Comparison of ENCODE assay signal across 8 cellular contexts in the genomic region with DNA sequence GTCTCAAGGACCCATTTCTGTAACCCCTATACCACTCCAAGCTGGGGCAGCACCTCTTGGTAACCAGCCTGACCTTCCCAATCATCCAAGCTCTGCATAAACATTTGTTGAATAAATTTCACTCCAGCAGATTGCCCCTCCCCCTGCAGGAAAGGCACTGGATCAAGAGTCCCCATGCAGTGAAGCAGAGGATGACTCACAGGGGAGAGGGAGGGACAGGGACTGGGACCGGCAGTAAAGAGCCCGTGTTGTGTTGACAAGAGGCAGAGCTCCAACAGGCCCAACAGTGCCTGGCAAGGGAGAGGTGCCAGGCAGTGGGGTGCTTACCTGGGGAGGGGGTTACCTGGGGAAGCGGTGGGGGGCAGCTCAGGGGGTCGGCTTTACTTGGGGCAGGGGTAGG. TPM values are rescaled to one million over a fixed set of nuclear protein-coding genes. Genes with fewer than 3 reads are reported as not detected.
DNase-seq lines count a peak whose midpoint lies in the region; ATAC-seq and TF ChIP-seq lines count a peak whose summit lies in the region.

No MANE protein-coding gene starts in this region.

- TF ChIP-seq CTCF in fibroblast of mammary gland (conservative IDR thresholded peaks at IDR 0.05; ENCODE audit: control insufficient read depth, insufficient read depth, low read depth, low read length), result no peak

- no peak overlapping the region for H3K4me3 ChIP-seq in fibroblast of mammary gland (ENCODE audit: control insufficient read depth, low read depth, low read length)

- peak; percentile 88 for DNase-seq in H4 (ENCODE audit: low spot score)
- DNase-seq in SHP77 (lab: John Stamatoyannopoulos, UW), result peak; percentile 58 to 63
- DNase-seq in fibroblast of mammary gland (ENCODE audit: low read depth), result peak; percentile 67
- peak; percentile 83 for DNase-seq in occipital lobe (lab: John Stamatoyannopoulos, UW)
- DNase-seq in NK-92 (lab: John Stamatoyannopoulos, UW; ENCODE audit: unreplicated experiment), result no peak
- no peak for DNase-seq in activated CD4-positive, CD25-positive, alpha-beta regulatory T cell treated with anti-CD3 and anti-CD28 coated beads, Interleukin-2, amount 50 U/mL, for 72 hours

- ATAC-seq in GM19328 (IDR thresholded peaks at IDR 0.05; ENCODE audit: unreplicated experiment) (no peak), HG03378 (IDR thresholded peaks at IDR 0.05; ENCODE audit: unreplicated experiment) (no peak)

RNA-seq across cellular contexts. Expression of a gene that starts 32.3 kb away (rescaled TPM):
- total RNA-seq in H4 (2014; rRNA removed; shearing (Covaris generic)), result 1.6 and 5.2 TPM in 2 replicates
- 1.9 TPM for total RNA-seq in occipital lobe

Comparison
In these comparisons a context has a peak if more than half of its experiments do, and no peak if none do; other contexts are left out.
1. DNase-seq: peak in H4 (single experiment), SHP77 (2 of 2), fibroblast of mammary gland (single experiment) and occipital lobe (single experiment); none in NK-92 (single experiment) and activated CD4-positive, CD25-positive, alpha-beta regulatory T cell treated with anti-CD3 and anti-CD28 coated beads, Interleukin-2, amount 50 U/mL, for 72 hours (single experiment).